In the genomic region with DNA sequence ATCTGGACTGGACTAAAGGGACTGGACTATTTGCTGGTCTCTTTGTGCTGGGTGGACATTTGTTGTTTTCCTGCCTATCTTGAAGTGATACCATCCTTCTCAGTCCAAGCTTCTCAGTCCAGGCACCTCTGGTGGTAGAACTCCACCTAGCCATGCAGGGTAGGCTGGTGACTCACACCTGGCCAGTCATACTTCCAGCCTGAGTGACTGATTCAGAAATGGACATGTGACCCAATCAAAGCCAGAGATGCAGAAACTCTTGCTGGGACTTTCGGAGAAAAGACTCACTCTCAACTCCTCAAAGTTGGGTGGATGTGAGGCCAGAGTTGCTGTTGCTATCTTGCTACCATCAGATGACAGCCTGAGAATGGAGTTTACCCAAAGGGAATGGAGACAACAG, we compare ENCODE assay signal across 1 cellular context.
TF ChIP-seq lines count a peak whose summit lies in the region.

No MANE protein-coding gene starts in this region.

TF ChIP-seq in GM23338, 12 proteins besides CTCF, POLR2A, EP300 and RAD21 (continued from another document):
- no peak for TF ChIP-seq ZNF462 (CRISPR knock-in tag; IDR thresholded peaks at IDR 0.05)
- TF ChIP-seq POLR2AphosphoS5 (IDR thresholded peaks at IDR 0.05; ENCODE audit: low read depth) = no peak
- TF ChIP-seq JUNB (IDR thresholded peaks at IDR 0.05; ENCODE audit: unreplicated experiment) = no peak
